23 cellular contexts compared by ENCODE assay signal in the genomic region with DNA sequence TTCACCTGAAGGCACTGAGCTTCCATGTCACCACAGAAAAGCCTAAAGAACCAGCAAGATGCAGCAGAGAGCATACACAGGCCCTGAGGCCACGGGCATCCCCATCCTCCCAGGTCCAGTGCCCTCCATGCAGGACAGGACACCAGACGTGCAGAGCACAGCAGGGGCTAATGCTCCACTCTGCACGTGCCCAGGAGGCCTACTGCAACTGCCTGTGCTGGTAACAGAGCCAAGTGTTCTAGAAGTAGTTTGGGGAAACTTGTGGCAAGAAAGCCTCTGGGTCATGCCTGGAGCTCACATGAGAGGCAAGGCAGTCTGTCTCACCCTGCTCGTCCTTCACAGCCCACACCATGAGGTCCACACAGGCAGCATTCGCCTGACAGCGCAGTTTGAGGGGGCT. TPM values are rescaled to one million over a fixed set of nuclear protein-coding genes. Genes with fewer than 3 reads are reported as not detected.
DNase-seq lines count a peak whose midpoint lies in the region; ATAC-seq and TF ChIP-seq lines count a peak whose summit lies in the region.
"Had no signal": no experiment of that assay in that cellular context is flagged by ENCODE, and none has a peak within 500 bp of the region (broad histone marks: within the 10 kb centered on the region; RNA-seq: fewer than 3 reads in every experiment).

No MANE protein-coding gene starts in this region.

- H3K9me3 ChIP-seq in Caco-2 (no peaks in the 10 kb centered on the region), testis (no peaks in the 10 kb centered on the region)
- H3K9me3 ChIP-seq: A549, HAP-1, Peyer's patch, SJCRH30 had no signal

- H3K36me3 ChIP-seq in Caco-2 (ENCODE audit: control insufficient read depth, insufficient read depth, low read length) (peaks cover 2% of the 10 kb centered on the region; the same call in 1 of the 2 replicates), testis (ENCODE audit: low read depth, missing control alignments) (peaks cover 3% of the 10 kb centered on the region)

- TF ChIP-seq POLR2A in testis (IDR thresholded peaks at IDR 0.05), result no peak

- H3K27ac ChIP-seq in RWPE1 (peak overlapping the region; percentile 22; the same call in 1 of the 2 replicates), cingulate gyrus (ENCODE audit: low read depth, low read length) (peak overlapping the region; percentile 60), testis (no peak overlapping the region)
- H3K27ac ChIP-seq: HL-60, Peyer's patch, SJCRH30 had no signal

- H3K4me1 Mint-ChIP-seq in Caco-2 (ENCODE audit: low read depth, unreplicated experiment), result no peaks in the 10 kb centered on the region
- H3K4me1 Mint-ChIP-seq in nephron progenitor cell, result no peaks in the 10 kb centered on the region
- H3K4me1 Mint-ChIP-seq in naive thymus-derived CD8-positive, alpha-beta T cell, result peaks cover 2 to 10% (median 2%) of the 10 kb centered on the region in 4 donors
- H3K4me1 Mint-ChIP-seq: CD4-positive, CD25-positive, alpha-beta regulatory T cell; GM23338 had no signal

- DNase-seq in Caco-2 (no peak), RWPE1 (ENCODE audit: low spot score) (no peak), nephron progenitor cell (no peak), testis (no peak), left colon (no peak)
- no peak for DNase-seq in naive thymus-derived CD8-positive, alpha-beta T cell
- DNase-seq: NCI-H1105 treated with DMSO at 0.1 percent for 48 hours, NCI-H2029 treated with DMSO at 0.1 percent for 48 hours, NCI-H226, NCI-H510A treated with DMSO at 0.1 percent for 48 hours, NCI-H774 had no signal

- intact Hi-C loops in Caco-2 (cut with micrococcal nuclease; ENCODE audit: unreplicated experiment), result loop anchor here (1.0 to 5.0 kb wide), 2 partner anchors 48 to 81 kb away; no protein-coding TSS in a partner anchor
- intact Hi-C loops in testis (cut with DNase I; ENCODE audit: low total_unique reads), result no loop called here
- intact Hi-C loops in left colon (cut with DNase I, micrococcal nuclease), result no loop called here

- 84 to 91% methylated on average over 3 to 6 of the region's 6 CpGs for WGBS in testis, 2 donors

- CTCF ChIA-PET in Caco-2 (lab: Charles Lee), result interaction anchor here (0.6 to 1.5 kb wide), 11 partner anchors 11 to 217 kb away, joined by 3 to 30 read pairs (median 5); a partner anchor contains a TSS
- CTCF ChIA-PET in RWPE1 (lab: Yijun Ruan, JAX), result interaction anchor here (0.7 kb wide), 1 partner anchor 1661 kb away, joined by 3 read pairs; no protein-coding TSS in a partner anchor

- BruUV-seq in Caco-2 (replicated peaks; lab: Mats Ljungman, UMichigan), result no TSS peak

- H3K36me3 Mint-ChIP-seq in Caco-2 (ENCODE audit: insufficient read depth, unreplicated experiment) (peaks cover 49% of the 10 kb centered on the region), nephron progenitor cell (ENCODE audit: low read depth) (peaks cover 68% of the 10 kb centered on the region)
- H3K36me3 Mint-ChIP-seq in naive thymus-derived CD8-positive, alpha-beta T cell, result peaks cover 0 to 94% (median 50%) of the 10 kb centered on the region in 3 donors

- POLR2A ChIA-PET in Caco-2 (lab: Charles Lee), result no interaction called here
- POLR2A ChIA-PET in RWPE1 (lab: Yijun Ruan, JAX; ENCODE audit: low non-redundant PET), result no interaction called here
- POLR2A ChIA-PET in naive thymus-derived CD8-positive, alpha-beta T cell (lab: Charles Lee), result interaction anchor here (1.2 to 1.4 kb wide), 2 partner anchors 9 to 12 kb away, joined by 4 to 5 read pairs; no protein-coding TSS in a partner anchor

- H3K9me3 Mint-ChIP-seq in Caco-2 (ENCODE audit: unreplicated experiment), result no peaks in the 10 kb centered on the region
- H3K9me3 Mint-ChIP-seq in nephron progenitor cell, result no peaks in the 10 kb centered on the region
- no peaks in the 10 kb centered on the region for H3K9me3 Mint-ChIP-seq in naive thymus-derived CD8-positive, alpha-beta T cell
- H3K9me3 Mint-ChIP-seq: CD4-positive, CD25-positive, alpha-beta regulatory T cell; GM23338 had no signal

- H3K27ac Mint-ChIP-seq in Caco-2 (ENCODE audit: unreplicated experiment) (peak overlapping the region; percentile 13), nephron progenitor cell (peak overlapping the region; percentile 68)
- no peak overlapping the region for H3K27ac Mint-ChIP-seq in naive thymus-derived CD8-positive, alpha-beta T cell
- H3K27ac Mint-ChIP-seq: GM23338 had no signal

- no peaks in the 10 kb centered on the region for H3K4me1 ChIP-seq in Caco-2
- no peaks in the 10 kb centered on the region for H3K4me1 ChIP-seq in testis
- H3K4me1 ChIP-seq: HAP-1, Peyer's patch had no signal

- H3K27me3 ChIP-seq in Caco-2 (replicated peaks; ENCODE audit: control insufficient read depth, insufficient read depth, low read length), result no peaks in the 10 kb centered on the region
- no peaks in the 10 kb centered on the region for H3K27me3 ChIP-seq in testis
- H3K27me3 ChIP-seq: Peyer's patch, SJCRH30 had no signal

- H3K27me3 Mint-ChIP-seq in Caco-2 (ENCODE audit: insufficient read depth, unreplicated experiment), result no peaks in the 10 kb centered on the region
- H3K27me3 Mint-ChIP-seq in nephron progenitor cell (ENCODE audit: low read depth, poor library complexity), result peaks cover 4% of the 10 kb centered on the region
- no peaks in the 10 kb centered on the region for H3K27me3 Mint-ChIP-seq in naive thymus-derived CD8-positive, alpha-beta T cell
- H3K27me3 Mint-ChIP-seq: CD4-positive, CD25-positive, alpha-beta regulatory T cell had no signal

- H3K4me3 ChIP-seq in Caco-2 (ENCODE audit: low read depth, low read length), result no peak overlapping the region
- no peak overlapping the region for H3K4me3 ChIP-seq in testis
- H3K4me3 ChIP-seq: A549, GM12878, GM23338, HAP-1, Peyer's patch, SJCRH30 had no signal

- no peak overlapping the region for H3K4me3 Mint-ChIP-seq in Caco-2 (ENCODE audit: unreplicated experiment)
- no peak overlapping the region for H3K4me3 Mint-ChIP-seq in nephron progenitor cell
- no peak overlapping the region for H3K4me3 Mint-ChIP-seq in naive thymus-derived CD8-positive, alpha-beta T cell
- H3K4me3 Mint-ChIP-seq: CD4-positive, CD25-positive, alpha-beta regulatory T cell; GM23338 had no signal

- ATAC-seq in HG03342 (IDR thresholded peaks at IDR 0.05; ENCODE audit: unreplicated experiment) (no peak), left colon (no peak)
- no peak for ATAC-seq in naive thymus-derived CD8-positive, alpha-beta T cell

- no peak for TF ChIP-seq CTCF in Caco-2 (IDR thresholded peaks at IDR 0.05; ENCODE audit: insufficient read depth in 1 of 2, low read depth in 1 of 2, low read length in 1 of 2, severe bottlenecking in 1 of 2, unreplicated experiment in 1 of 2)
- TF ChIP-seq CTCF in RWPE1 (conservative IDR thresholded peaks at IDR 0.05; ENCODE audit: low read depth), result no peak
- TF ChIP-seq CTCF in nephron progenitor cell (IDR thresholded peaks at IDR 0.05), result no peak
- TF ChIP-seq CTCF in testis (IDR thresholded peaks at IDR 0.05), result no peak

RNA-seq across cellular contexts. Expression of a gene that starts 30.7 kb away (rescaled TPM):
- total RNA-seq in Caco-2 (2022) (1.3 and 1.5 TPM in 2 replicates), testis (under 1 TPM; 0.16 to 0.25 TPM), left colon (not detected)
- 0.78 TPM for polyA plus RNA-seq in testis (ENCODE audit: insufficient read depth, low read depth, low replicate concordance)
- total RNA-seq in naive thymus-derived CD8-positive, alpha-beta T cell, result not detected
- not detected for polyA plus RNA-seq in naive thymus-derived CD8-positive, alpha-beta T cell
- total RNA-seq: CD4-positive, CD25-positive, alpha-beta regulatory T cell; GM23338; HT-29; Peyer's patch had no signal
- polyA plus RNA-seq: A549, BJ, GM23338 had no signal

RNA-seq across cellular contexts. Expression of a gene that starts 54.0 kb away (rescaled TPM):
- total RNA-seq in Caco-2 (2022), result 66.9 and 67.2 TPM in 2 replicates
- 100 to 1,000 TPM; 140 to 196 TPM for total RNA-seq in testis
- polyA plus RNA-seq in testis (ENCODE audit: insufficient read depth, low read depth, low replicate concordance), result 124 TPM
- total RNA-seq in naive thymus-derived CD8-positive, alpha-beta T cell, result 100 to 1,000 TPM; 148 to 158 TPM
- polyA plus RNA-seq in naive thymus-derived CD8-positive, alpha-beta T cell, result 10 to 100 TPM; 34.4 to 69.6 (median 50.0) TPM
- total RNA-seq in left colon, result 10 to 100 TPM; 77.3 to 82.4 TPM

RNA-seq across cellular contexts. Expression of a gene that starts 54.2 kb away (rescaled TPM):
- total RNA-seq in Caco-2 (2022) (26.2 and 26.8 TPM in 2 replicates), testis (10 to 100 TPM; 41.8 to 47.7 TPM), left colon (10 to 100 TPM; 26.3 to 30.3 TPM)
- polyA plus RNA-seq in testis (ENCODE audit: insufficient read depth, low read depth, low replicate concordance), result 127 TPM
- 10 to 100 TPM; 22.5 to 25.1 TPM for total RNA-seq in naive thymus-derived CD8-positive, alpha-beta T cell
- polyA plus RNA-seq in naive thymus-derived CD8-positive, alpha-beta T cell, result 10 to 100 TPM; 18.2 to 20.8 (median 18.9) TPM

Comparison
In these comparisons a context has a peak if more than half of its experiments do, and no peak if none do; other contexts are left out.
1. H3K27ac Mint-ChIP-seq: peak in Caco-2 (single experiment) and nephron progenitor cell (single experiment); none in naive thymus-derived CD8-positive, alpha-beta T cell (0 of 10).
2. H3K27ac ChIP-seq: peak in RWPE1 (single experiment) and cingulate gyrus (single experiment); none in testis (0 of 2).